1 cellular context compared by ENCODE assay signal in the genomic region with DNA sequence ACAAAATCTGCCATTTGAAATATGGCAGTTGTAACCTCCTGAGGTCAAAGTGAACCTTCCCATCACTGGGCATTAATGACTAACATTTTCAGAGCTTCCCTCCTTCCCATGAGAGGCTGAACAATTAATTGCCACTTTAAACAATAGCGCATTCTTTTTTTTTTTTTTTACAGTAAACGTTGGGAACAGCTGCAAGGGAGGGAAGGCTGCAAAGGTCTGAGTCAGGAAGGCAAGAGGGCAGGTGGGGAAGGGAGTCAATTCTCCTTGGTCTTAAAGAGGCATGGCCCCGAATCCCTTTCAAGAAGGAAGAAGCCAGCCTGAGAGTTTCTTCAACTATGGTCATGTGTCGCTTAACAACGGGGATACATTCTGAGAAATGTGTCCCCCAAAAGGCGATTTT.
TF ChIP-seq lines count a peak whose summit lies in the region.

No MANE protein-coding gene starts in this region.

TF ChIP-seq in WTC11, 78 proteins besides CTCF, POLR2A, EP300 and RAD21 (continued from another document):
- TF ChIP-seq USF2 (CRISPR knock-in tag; IDR thresholded peaks at IDR 0.05) (no peak), ATF2 (CRISPR knock-in tag; IDR thresholded peaks at IDR 0.05; ENCODE audit: borderline replicate concordance, low read depth) (no peak), HMGA2 (CRISPR knock-in tag; IDR thresholded peaks at IDR 0.05) (no peak), NFYB (CRISPR knock-in tag; conservative IDR thresholded peaks at IDR 0.05; ENCODE audit: low read depth) (no peak), JAZF1 (CRISPR knock-in tag; IDR thresholded peaks at IDR 0.05) (no peak), HMGXB4 (CRISPR knock-in tag; IDR thresholded peaks at IDR 0.05) (no peak), JUN (CRISPR knock-in tag; IDR thresholded peaks at IDR 0.05) (no peak), ATF1 (CRISPR knock-in tag; IDR thresholded peaks at IDR 0.05) (no peak)
- TF ChIP-seq, protein P1, sequence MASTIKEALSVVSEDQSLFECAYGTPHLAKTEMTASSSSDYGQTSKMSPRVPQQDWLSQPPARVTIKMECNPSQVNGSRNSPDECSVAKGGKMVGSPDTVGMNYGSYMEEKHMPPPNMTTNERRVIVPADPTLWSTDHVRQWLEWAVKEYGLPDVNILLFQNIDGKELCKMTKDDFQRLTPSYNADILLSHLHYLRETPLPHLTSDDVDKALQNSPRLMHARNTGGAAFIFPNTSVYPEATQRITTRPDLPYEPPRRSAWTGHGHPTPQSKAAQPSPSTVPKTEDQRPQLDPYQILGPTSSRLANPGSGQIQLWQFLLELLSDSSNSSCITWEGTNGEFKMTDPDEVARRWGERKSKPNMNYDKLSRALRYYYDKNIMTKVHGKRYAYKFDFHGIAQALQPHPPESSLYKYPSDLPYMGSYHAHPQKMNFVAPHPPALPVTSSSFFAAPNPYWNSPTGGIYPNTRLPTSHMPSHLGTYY (CRISPR knock-in tag; IDR thresholded peaks at IDR 0.05) = no peak
- TF ChIP-seq, protein P2, sequence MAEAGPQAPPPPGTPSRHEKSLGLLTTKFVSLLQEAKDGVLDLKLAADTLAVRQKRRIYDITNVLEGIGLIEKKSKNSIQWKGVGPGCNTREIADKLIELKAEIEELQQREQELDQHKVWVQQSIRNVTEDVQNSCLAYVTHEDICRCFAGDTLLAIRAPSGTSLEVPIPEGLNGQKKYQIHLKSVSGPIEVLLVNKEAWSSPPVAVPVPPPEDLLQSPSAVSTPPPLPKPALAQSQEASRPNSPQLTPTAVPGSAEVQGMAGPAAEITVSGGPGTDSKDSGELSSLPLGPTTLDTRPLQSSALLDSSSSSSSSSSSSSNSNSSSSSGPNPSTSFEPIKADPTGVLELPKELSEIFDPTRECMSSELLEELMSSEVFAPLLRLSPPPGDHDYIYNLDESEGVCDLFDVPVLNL (CRISPR knock-in tag; IDR thresholded peaks at IDR 0.05; ENCODE audit: borderline replicate concordance, low read depth) = no peak
- TF ChIP-seq, protein P3, sequence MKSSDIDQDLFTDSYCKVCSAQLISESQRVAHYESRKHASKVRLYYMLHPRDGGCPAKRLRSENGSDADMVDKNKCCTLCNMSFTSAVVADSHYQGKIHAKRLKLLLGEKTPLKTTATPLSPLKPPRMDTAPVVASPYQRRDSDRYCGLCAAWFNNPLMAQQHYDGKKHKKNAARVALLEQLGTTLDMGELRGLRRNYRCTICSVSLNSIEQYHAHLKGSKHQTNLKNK (CRISPR knock-in tag; IDR thresholded peaks at IDR 0.05) = no peak
- TF ChIP-seq, protein P4, sequence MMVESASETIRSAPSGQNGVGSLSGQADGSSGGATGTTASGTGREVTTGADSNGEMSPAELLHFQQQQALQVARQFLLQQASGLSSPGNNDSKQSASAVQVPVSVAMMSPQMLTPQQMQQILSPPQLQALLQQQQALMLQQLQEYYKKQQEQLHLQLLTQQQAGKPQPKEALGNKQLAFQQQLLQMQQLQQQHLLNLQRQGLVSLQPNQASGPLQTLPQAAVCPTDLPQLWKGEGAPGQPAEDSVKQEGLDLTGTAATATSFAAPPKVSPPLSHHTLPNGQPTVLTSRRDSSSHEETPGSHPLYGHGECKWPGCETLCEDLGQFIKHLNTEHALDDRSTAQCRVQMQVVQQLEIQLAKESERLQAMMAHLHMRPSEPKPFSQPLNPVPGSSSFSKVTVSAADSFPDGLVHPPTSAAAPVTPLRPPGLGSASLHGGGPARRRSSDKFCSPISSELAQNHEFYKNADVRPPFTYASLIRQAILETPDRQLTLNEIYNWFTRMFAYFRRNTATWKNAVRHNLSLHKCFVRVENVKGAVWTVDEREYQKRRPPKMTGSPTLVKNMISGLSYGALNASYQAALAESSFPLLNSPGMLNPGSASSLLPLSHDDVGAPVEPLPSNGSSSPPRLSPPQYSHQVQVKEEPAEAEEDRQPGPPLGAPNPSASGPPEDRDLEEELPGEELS (CRISPR knock-in tag; IDR thresholded peaks at IDR 0.05) = no peak
- TF ChIP-seq, protein P5, sequence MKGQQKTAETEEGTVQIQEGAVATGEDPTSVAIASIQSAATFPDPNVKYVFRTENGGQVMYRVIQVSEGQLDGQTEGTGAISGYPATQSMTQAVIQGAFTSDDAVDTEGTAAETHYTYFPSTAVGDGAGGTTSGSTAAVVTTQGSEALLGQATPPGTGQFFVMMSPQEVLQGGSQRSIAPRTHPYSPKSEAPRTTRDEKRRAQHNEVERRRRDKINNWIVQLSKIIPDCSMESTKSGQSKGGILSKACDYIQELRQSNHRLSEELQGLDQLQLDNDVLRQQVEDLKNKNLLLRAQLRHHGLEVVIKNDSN (CRISPR knock-in tag; IDR thresholded peaks at IDR 0.05) = no peak
TF ChIP-seq in WTC11: peak in this region for 0.
